21 cellular contexts compared by ENCODE assay signal in genomic region chr9:95901506-95901905, GRCh38. TPM values are rescaled to one million over a fixed set of nuclear protein-coding genes. Genes with fewer than 3 reads are reported as not detected.
DNase-seq lines count a peak whose midpoint lies in the region; ATAC-seq, FAIRE-seq and TF ChIP-seq lines count a peak whose summit lies in the region.
"Had no signal": no experiment of that assay in that cellular context is flagged by ENCODE, and none has a peak within 500 bp of the region (broad histone marks: within the 10 kb centered on the region; RNA-seq: fewer than 3 reads in every experiment).

No MANE protein-coding gene starts in this region.

- ATAC-seq in left lobe of liver (peak; percentile 94), GM21367 (IDR thresholded peaks at IDR 0.05; ENCODE audit: unreplicated experiment) (no peak)
- ATAC-seq: activated CD8-positive, alpha-beta memory T cell treated with anti-CD3 and anti-CD28 coated beads, Interleukin-2, amount 10 ng/mL, durations not matched to agents 7 days and 5 days; activated naive CD4-positive, alpha-beta T cell treated with anti-CD3 and anti-CD28 coated beads, Interleukin-2, amount 50 U/mL, for 72 hours; natural killer cell treated with Interleukin-12 subunit alpha and Interleukin-12 subunit beta and Interleukin-15 and Interleukin-18, amount 100 ng/mL, for 72 hours; upper lobe of right lung had no signal

- peaks cover 13% of the 10 kb centered on the region for H3K36me3 ChIP-seq in MG63
- no peaks in the 10 kb centered on the region for H3K36me3 ChIP-seq in bronchial epithelial cell (ENCODE audit: control insufficient read depth, insufficient read depth, low read length)
- H3K36me3 ChIP-seq: upper lobe of right lung had no signal

- no peak for TF ChIP-seq CTCF in bronchial epithelial cell (IDR thresholded peaks at IDR 0.05; ENCODE audit: insufficient read depth, low read length, severe bottlenecking)

- H3K9me3 ChIP-seq in MG63: no peaks in the 10 kb centered on the region
- H3K9me3 ChIP-seq: ascending aorta, upper lobe of right lung had no signal

- DNase-seq in AG20443 (ENCODE audit: low spot score) (peak; percentile 6), MG63 (peak; percentile 9), bronchial epithelial cell (ENCODE audit: low read depth) (peak; percentile 43), left lobe of liver (ENCODE audit: low spot score) (peak; percentile 49), SHP77 (lab: John Stamatoyannopoulos, UW) (no peak), NCI-H510A treated with DMSO at 0.1 percent for 48 hours (lab: John Stamatoyannopoulos, UW) (no peak), NCI-H226 (no peak)
- DNase-seq: activated CD4-positive, alpha-beta T cell treated with anti-CD3 and anti-CD28 coated beads for 48 hours; activated CD8-positive, alpha-beta memory T cell treated with anti-CD3 and anti-CD28 coated beads, Interleukin-2, amount 10 ng/mL, durations not matched to agents 7 days and 5 days; effector memory CD4-positive, alpha-beta T cell; EL; NCI-H1436 treated with DMSO at 0.1 percent for 48 hours; NCI-H2171; NCI-H774; SIG-M5; upper lobe of right lung had no signal

- FAIRE-seq in bronchial epithelial cell (lab: Jason Lieb, UNC): no peak
- FAIRE-seq: D721Med had no signal

- H3K4me3 ChIP-seq in MG63: no peak overlapping the region
- H3K4me3 ChIP-seq in bronchial epithelial cell (ENCODE audit: low read depth, low read length): no peak overlapping the region
- H3K4me3 ChIP-seq: ascending aorta, upper lobe of right lung had no signal

- H3K27me3 ChIP-seq in MG63 (no peaks in the 10 kb centered on the region), bronchial epithelial cell (ENCODE audit: control insufficient read depth, insufficient read depth, low read length) (no peaks in the 10 kb centered on the region)
- H3K27me3 ChIP-seq: ascending aorta, upper lobe of right lung had no signal

RNA-seq across cellular contexts. Expression of gene ERCC6L2, which starts 26.0 kb away (rescaled TPM):
- 24.2 and 36.3 TPM in 2 replicates for total RNA-seq in MG63 (2014; rRNA removed; shearing (Covaris generic); ENCODE audit: low replicate concordance)
- total RNA-seq in bronchial epithelial cell (33.4 and 47.2 TPM in 2 replicates), left lobe of liver (13.9 TPM)

Comparison
In these comparisons a context has a peak if more than half of its experiments do, and no peak if none do; other contexts are left out.
1. DNase-seq: peak in AG20443 (single experiment), MG63 (single experiment), bronchial epithelial cell (single experiment) and left lobe of liver (single experiment); none in SHP77 (0 of 2), NCI-H510A treated with DMSO at 0.1 percent for 48 hours (single experiment) and NCI-H226 (single experiment).